Comparison of ENCODE assay signal across 1 cellular context in genomic region chr5:169583424-169584215, GRCh38.
TF ChIP-seq lines count a peak whose summit lies in the region.

SPDL1 (plus strand) TSS chr5:169583773; CDS start chr5:169588417, 4,644 bp downstream.

TF ChIP-seq in K562, 482 proteins besides CTCF, POLR2A, EP300 and RAD21 (continued from another document and continues in another):
- TF ChIP-seq, protein P1, sequence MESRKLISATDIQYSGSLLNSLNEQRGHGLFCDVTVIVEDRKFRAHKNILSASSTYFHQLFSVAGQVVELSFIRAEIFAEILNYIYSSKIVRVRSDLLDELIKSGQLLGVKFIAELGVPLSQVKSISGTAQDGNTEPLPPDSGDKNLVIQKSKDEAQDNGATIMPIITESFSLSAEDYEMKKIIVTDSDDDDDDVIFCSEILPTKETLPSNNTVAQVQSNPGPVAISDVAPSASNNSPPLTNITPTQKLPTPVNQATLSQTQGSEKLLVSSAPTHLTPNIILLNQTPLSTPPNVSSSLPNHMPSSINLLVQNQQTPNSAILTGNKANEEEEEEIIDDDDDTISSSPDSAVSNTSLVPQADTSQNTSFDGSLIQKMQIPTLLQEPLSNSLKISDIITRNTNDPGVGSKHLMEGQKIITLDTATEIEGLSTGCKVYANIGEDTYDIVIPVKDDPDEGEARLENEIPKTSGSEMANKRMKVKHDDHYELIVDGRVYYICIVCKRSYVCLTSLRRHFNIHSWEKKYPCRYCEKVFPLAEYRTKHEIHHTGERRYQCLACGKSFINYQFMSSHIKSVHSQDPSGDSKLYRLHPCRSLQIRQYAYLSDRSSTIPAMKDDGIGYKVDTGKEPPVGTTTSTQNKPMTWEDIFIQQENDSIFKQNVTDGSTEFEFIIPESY (CRISPR knock-in tag; IDR thresholded peaks at IDR 0.05), result 0 out of 2 replicates have a peak, but pooled peaks have one; percentile 20
- no peak for TF ChIP-seq CBX5 (IDR thresholded peaks at IDR 0.05; ENCODE audit: borderline replicate concordance, low read depth)
- no peak for TF ChIP-seq FOXA1 (IDR thresholded peaks at IDR 0.05; ENCODE audit: borderline replicate concordance)
- no peak for TF ChIP-seq RAD51 (IDR thresholded peaks at IDR 0.05; ENCODE audit: borderline replicate concordance, low read depth)
- TF ChIP-seq ZNF3 (CRISPR knock-in tag; IDR thresholded peaks at IDR 0.05), result no peak
- TF ChIP-seq, protein P2, sequence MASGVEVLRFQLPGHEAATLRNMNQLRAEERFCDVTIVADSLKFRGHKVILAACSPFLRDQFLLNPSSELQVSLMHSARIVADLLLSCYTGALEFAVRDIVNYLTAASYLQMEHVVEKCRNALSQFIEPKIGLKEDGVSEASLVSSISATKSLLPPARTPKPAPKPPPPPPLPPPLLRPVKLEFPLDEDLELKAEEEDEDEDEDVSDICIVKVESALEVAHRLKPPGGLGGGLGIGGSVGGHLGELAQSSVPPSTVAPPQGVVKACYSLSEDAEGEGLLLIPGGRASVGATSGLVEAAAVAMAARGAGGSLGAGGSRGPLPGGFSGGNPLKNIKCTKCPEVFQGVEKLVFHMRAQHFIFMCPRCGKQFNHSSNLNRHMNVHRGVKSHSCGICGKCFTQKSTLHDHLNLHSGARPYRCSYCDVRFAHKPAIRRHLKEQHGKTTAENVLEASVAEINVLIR (CRISPR knock-in tag; IDR thresholded peaks at IDR 0.05), result no peak
- no peak for TF ChIP-seq CCNT2 (IDR thresholded peaks at IDR 0.05; ENCODE audit: borderline replicate concordance, extremely low read depth, insufficient read length, low read depth, low read length)
- no peak for TF ChIP-seq ARNT (IDR thresholded peaks at IDR 0.05)
- no peak for TF ChIP-seq ZNF274 (IDR thresholded peaks at IDR 0.05; ENCODE audit: borderline replicate concordance, low read depth, low read length)
- 0 out of 2 replicates have a peak, but pooled peaks have one; percentile 17 for TF ChIP-seq ZNF79 (CRISPR knock-in tag; IDR thresholded peaks at IDR 0.05; ENCODE audit: low read depth)
- peak in 1 of 2 experiments; percentile 46; a peak in 2 of 4 replicates for TF ChIP-seq MNT (conservative IDR thresholded peaks at IDR 0.05)
- TF ChIP-seq, protein P3, sequence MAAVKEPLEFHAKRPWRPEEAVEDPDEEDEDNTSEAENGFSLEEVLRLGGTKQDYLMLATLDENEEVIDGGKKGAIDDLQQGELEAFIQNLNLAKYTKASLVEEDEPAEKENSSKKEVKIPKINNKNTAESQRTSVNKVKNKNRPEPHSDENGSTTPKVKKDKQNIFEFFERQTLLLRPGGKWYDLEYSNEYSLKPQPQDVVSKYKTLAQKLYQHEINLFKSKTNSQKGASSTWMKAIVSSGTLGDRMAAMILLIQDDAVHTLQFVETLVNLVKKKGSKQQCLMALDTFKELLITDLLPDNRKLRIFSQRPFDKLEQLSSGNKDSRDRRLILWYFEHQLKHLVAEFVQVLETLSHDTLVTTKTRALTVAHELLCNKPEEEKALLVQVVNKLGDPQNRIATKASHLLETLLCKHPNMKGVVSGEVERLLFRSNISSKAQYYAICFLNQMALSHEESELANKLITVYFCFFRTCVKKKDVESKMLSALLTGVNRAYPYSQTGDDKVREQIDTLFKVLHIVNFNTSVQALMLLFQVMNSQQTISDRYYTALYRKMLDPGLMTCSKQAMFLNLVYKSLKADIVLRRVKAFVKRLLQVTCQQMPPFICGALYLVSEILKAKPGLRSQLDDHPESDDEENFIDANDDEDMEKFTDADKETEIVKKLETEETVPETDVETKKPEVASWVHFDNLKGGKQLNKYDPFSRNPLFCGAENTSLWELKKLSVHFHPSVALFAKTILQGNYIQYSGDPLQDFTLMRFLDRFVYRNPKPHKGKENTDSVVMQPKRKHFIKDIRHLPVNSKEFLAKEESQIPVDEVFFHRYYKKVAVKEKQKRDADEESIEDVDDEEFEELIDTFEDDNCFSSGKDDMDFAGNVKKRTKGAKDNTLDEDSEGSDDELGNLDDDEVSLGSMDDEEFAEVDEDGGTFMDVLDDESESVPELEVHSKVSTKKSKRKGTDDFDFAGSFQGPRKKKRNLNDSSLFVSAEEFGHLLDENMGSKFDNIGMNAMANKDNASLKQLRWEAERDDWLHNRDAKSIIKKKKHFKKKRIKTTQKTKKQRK (IDR thresholded peaks at IDR 0.05; ENCODE audit: borderline replicate concordance, low read depth, low read length), result no peak
- no peak for TF ChIP-seq ZNF134 (CRISPR knock-in tag; conservative IDR thresholded peaks at IDR 0.05)
- TF ChIP-seq, protein P4, sequence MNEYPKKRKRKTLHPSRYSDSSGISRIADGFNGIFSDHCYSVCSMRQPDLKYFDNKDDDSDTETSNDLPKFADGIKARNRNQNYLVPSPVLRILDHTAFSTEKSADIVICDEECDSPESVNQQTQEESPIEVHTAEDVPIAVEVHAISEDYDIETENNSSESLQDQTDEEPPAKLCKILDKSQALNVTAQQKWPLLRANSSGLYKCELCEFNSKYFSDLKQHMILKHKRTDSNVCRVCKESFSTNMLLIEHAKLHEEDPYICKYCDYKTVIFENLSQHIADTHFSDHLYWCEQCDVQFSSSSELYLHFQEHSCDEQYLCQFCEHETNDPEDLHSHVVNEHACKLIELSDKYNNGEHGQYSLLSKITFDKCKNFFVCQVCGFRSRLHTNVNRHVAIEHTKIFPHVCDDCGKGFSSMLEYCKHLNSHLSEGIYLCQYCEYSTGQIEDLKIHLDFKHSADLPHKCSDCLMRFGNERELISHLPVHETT (CRISPR knock-in tag; conservative IDR thresholded peaks at IDR 0.05 in 1 of 2, IDR thresholded peaks at IDR 0.05 in 1 of 2), result 0 out of 4 replicates have a peak, but pooled peaks of 1 of the 2 experiments have one; percentile 12
- TF ChIP-seq ARHGAP35 (IDR thresholded peaks at IDR 0.05; ENCODE audit: partially characterized antibody), result peak; percentile 89
- peak; percentile 35 to 51; a peak in 1 of 4 replicates for TF ChIP-seq MAZ (CRISPR knock-in tag; conservative IDR thresholded peaks at IDR 0.05 in 1 of 2, IDR thresholded peaks at IDR 0.05 in 1 of 2)
- TF ChIP-seq SLC30A9 (CRISPR knock-in tag; IDR thresholded peaks at IDR 0.05), result no peak
- TF ChIP-seq RREB1 (CRISPR knock-in tag; IDR thresholded peaks at IDR 0.05), result no peak
- TF ChIP-seq YY1 (IDR thresholded peaks at IDR 0.05; ENCODE audit: borderline replicate concordance in 1 of 3, control insufficient read depth in 1 of 3, extremely low read depth in 1 of 3, insufficient read depth in 3 of 3, insufficient read length in 1 of 3, insufficient replicate concordance in 2 of 3, low read depth in 1 of 3, low read length in 2 of 3), result peak in 2 of 3 experiments; percentile 58 to 75
- TF ChIP-seq GTF2F1 (IDR thresholded peaks at IDR 0.05; ENCODE audit: low read depth, low read length), result no peak
- TF ChIP-seq MEF2A (IDR thresholded peaks at IDR 0.05; ENCODE audit: control insufficient read depth, low read depth, low read length), result no peak
- no peak for TF ChIP-seq ETV1 (tag; conservative IDR thresholded peaks at IDR 0.05; ENCODE audit: low read depth)
- no peak for TF ChIP-seq ZKSCAN8 (CRISPR knock-in tag; IDR thresholded peaks at IDR 0.05)
- no peak for TF ChIP-seq SMARCC2 (IDR thresholded peaks at IDR 0.05; ENCODE audit: low read depth)
- TF ChIP-seq ZNF766 (CRISPR knock-in tag; conservative IDR thresholded peaks at IDR 0.05), result 0 out of 2 replicates have a peak, but pooled peaks have one; percentile 22
- TF ChIP-seq KLF10 (CRISPR knock-in tag; IDR thresholded peaks at IDR 0.05), result no peak
- TF ChIP-seq, protein P5, sequence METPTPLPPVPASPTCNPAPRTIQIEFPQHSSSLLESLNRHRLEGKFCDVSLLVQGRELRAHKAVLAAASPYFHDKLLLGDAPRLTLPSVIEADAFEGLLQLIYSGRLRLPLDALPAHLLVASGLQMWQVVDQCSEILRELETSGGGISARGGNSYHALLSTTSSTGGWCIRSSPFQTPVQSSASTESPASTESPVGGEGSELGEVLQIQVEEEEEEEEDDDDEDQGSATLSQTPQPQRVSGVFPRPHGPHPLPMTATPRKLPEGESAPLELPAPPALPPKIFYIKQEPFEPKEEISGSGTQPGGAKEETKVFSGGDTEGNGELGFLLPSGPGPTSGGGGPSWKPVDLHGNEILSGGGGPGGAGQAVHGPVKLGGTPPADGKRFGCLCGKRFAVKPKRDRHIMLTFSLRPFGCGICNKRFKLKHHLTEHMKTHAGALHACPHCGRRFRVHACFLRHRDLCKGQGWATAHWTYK (CRISPR knock-in tag; IDR thresholded peaks at IDR 0.05), result 0 out of 2 replicates have a peak, but pooled peaks have one; percentile 31
- TF ChIP-seq TEAD4 (IDR thresholded peaks at IDR 0.05; ENCODE audit: low read length), result no peak
- TF ChIP-seq TEAD4 (CRISPR knock-in tag; IDR thresholded peaks at IDR 0.05; ENCODE audit: borderline replicate concordance), result no peak
- TF ChIP-seq ZEB2 (IDR thresholded peaks at IDR 0.05), result peak; percentile 33; the same call in 1 of the 2 replicates
- TF ChIP-seq CXXC5 (CRISPR knock-in tag; IDR thresholded peaks at IDR 0.05), result peak; percentile 40
- peak; percentile 63 for TF ChIP-seq PHF20 (IDR thresholded peaks at IDR 0.05; ENCODE audit: partially characterized antibody)
- TF ChIP-seq ILK (tag; IDR thresholded peaks at IDR 0.05; ENCODE audit: borderline replicate concordance, low read depth), result no peak
- peak; percentile 51; the same call in 1 of the 2 replicates for TF ChIP-seq SIN3B (IDR thresholded peaks at IDR 0.05; ENCODE audit: low read depth)
- TF ChIP-seq SIX5 (IDR thresholded peaks at IDR 0.05; ENCODE audit: borderline replicate concordance in 1 of 2, insufficient read depth in 1 of 2, low read depth in 1 of 2, low read length in 2 of 2), result no peak
- no peak for TF ChIP-seq CBX3 (IDR thresholded peaks at IDR 0.05; ENCODE audit: borderline replicate concordance in 1 of 2, low read length in 2 of 2)
- peak; percentile 52; the same call in 1 of the 2 replicates for TF ChIP-seq MYC (IDR thresholded peaks at IDR 0.05; ENCODE audit: low read depth, low read length)
- no peak for TF ChIP-seq MYC (CRISPR knock-in tag; IDR thresholded peaks at IDR 0.05; ENCODE audit: borderline replicate concordance, low read depth)
- TF ChIP-seq POLR2G (IDR thresholded peaks at IDR 0.05; ENCODE audit: low read depth, low read length), result peak; percentile 98
- TF ChIP-seq MAFF (IDR thresholded peaks at IDR 0.05; ENCODE audit: low read length), result peak; percentile 51; the same call in 1 of the 2 replicates
- peak; percentile 47; the same call in 1 of the 2 replicates for TF ChIP-seq ZBED1 (IDR thresholded peaks at IDR 0.05)
- TF ChIP-seq SMARCE1 (IDR thresholded peaks at IDR 0.05), result no peak
- TF ChIP-seq PTBP1 (IDR thresholded peaks at IDR 0.05; ENCODE audit: low read depth, low read length), result no peak
- TF ChIP-seq NFIX (CRISPR knock-in tag; IDR thresholded peaks at IDR 0.05; ENCODE audit: low read depth), result no peak
- peak; percentile 81 for TF ChIP-seq RBBP5 (IDR thresholded peaks at IDR 0.05; ENCODE audit: borderline replicate concordance, insufficient read depth, low read length, poor library complexity, severe bottlenecking)
